Comparison of ENCODE assay signal across 1 cellular context in the genomic region with DNA sequence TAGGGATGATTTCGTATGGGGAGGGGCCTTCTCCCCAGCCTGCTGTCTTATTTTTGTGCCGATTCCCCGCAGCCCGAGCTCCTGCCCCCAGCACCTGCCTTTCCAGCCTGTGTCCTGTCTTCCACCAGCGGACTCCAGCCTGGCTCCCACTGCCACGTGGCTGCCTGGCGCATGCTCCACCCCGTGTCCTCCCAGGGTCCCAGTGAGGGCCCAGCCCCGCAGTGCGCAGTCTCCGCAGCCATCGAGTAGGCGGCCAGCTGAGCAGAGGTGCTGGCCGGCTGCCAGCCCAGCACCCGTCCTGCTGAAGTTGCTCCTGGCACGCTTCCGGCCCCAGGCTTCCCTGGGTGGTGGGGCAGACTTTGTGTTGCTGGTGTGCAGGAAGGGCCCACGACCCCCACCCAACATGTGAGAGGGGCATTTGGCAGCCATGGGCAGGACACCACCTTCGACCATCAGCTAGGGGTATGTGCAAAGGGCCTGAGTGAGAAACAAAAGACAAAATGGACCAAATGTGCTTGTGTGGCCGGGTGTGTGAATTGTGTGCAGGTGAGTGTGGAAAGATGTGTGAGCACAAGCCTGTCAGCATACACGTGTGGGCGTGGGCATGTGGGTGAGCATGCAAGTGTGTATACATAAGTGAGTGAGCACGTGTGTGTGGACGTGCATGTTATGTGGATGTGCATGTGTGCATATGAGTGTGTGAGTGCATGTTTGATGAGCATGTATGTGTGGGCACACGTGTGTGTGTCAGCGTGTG.
TF ChIP-seq lines count a peak whose summit lies in the region.

No MANE protein-coding gene starts in this region.

TF ChIP-seq in HEK293, 187 proteins besides CTCF, POLR2A, EP300 and RAD21 (continued from another document and continues in another):
- TF ChIP-seq ZSCAN5A (tag by site-specific recombination; IDR thresholded peaks at IDR 0.05) = no peak
- TF ChIP-seq ZFP69B (tag by site-specific recombination; IDR thresholded peaks at IDR 0.05) = 0 out of 2 replicates have a peak, but pooled peaks have one; percentile 11
- no peak for TF ChIP-seq PRDM1 (tag by site-specific recombination; IDR thresholded peaks at IDR 0.05)
- TF ChIP-seq, protein P1, sequence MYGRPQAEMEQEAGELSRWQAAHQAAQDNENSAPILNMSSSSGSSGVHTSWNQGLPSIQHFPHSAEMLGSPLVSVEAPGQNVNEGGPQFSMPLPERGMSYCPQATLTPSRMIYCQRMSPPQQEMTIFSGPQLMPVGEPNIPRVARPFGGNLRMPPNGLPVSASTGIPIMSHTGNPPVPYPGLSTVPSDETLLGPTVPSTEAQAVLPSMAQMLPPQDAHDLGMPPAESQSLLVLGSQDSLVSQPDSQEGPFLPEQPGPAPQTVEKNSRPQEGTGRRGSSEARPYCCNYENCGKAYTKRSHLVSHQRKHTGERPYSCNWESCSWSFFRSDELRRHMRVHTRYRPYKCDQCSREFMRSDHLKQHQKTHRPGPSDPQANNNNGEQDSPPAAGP (tag by site-specific recombination; IDR thresholded peaks at IDR 0.05) = no peak
- TF ChIP-seq ZNF174 (tag by site-specific recombination; IDR thresholded peaks at IDR 0.05) = no peak
- peak; percentile 71; the same call in 1 of the 2 replicates for TF ChIP-seq ZBTB17 (tag by site-specific recombination; IDR thresholded peaks at IDR 0.05)
- TF ChIP-seq ZNF140 (tag by site-specific recombination; IDR thresholded peaks at IDR 0.05) = no peak
- TF ChIP-seq ZNF23 (tag by site-specific recombination; IDR thresholded peaks at IDR 0.05; ENCODE audit: borderline replicate concordance) = no peak
- TF ChIP-seq EGR2 (tag by site-specific recombination; IDR thresholded peaks at IDR 0.05; ENCODE audit: low read depth) = peak; percentile 87; the same call in 1 of the 2 replicates
- TF ChIP-seq ZNF626 (tag by site-specific recombination; IDR thresholded peaks at IDR 0.05) = no peak
- peak; percentile 88 for TF ChIP-seq FEZF1 (tag by site-specific recombination; IDR thresholded peaks at IDR 0.05)
- TF ChIP-seq KLF1 (tag by site-specific recombination; IDR thresholded peaks at IDR 0.05) = no peak
- TF ChIP-seq ZNF138 (tag by site-specific recombination; IDR thresholded peaks at IDR 0.05; ENCODE audit: borderline replicate concordance) = no peak
- TF ChIP-seq, protein P2, sequence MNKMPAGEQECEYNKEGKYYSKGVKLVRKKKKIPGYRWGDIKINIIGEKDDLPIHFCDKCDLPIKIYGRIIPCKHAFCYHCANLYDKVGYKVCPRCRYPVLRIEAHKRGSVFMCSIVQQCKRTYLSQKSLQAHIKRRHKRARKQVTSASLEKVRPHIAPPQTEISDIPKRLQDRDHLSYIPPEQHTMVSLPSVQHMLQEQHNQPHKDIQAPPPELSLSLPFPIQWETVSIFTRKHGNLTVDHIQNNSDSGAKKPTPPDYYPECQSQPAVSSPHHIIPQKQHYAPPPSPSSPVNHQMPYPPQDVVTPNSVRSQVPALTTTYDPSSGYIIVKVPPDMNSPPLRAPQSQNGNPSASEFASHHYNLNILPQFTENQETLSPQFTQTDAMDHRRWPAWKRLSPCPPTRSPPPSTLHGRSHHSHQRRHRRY (tag by site-specific recombination; IDR thresholded peaks at IDR 0.05) = 0 out of 2 replicates have a peak, but pooled peaks have one; percentile 22
- TF ChIP-seq ZNF274 (IDR thresholded peaks at IDR 0.05; ENCODE audit: low read length) = no peak
- TF ChIP-seq ZNF274 (tag by site-specific recombination; IDR thresholded peaks at IDR 0.05; ENCODE audit: borderline replicate concordance) = no peak
- TF ChIP-seq ZBTB48 (tag by site-specific recombination; IDR thresholded peaks at IDR 0.05) = no peak
- TF ChIP-seq PATZ1 (tag by site-specific recombination; IDR thresholded peaks at IDR 0.05) = peak; percentile 56
- no peak for TF ChIP-seq ZNF785 (tag by site-specific recombination; IDR thresholded peaks at IDR 0.05)
- 0 out of 2 replicates have a peak, but pooled peaks have one; percentile 43 for TF ChIP-seq ZNF660 (tag by site-specific recombination; IDR thresholded peaks at IDR 0.05)
- no peak for TF ChIP-seq ZNF311 (tag by site-specific recombination; IDR thresholded peaks at IDR 0.05; ENCODE audit: borderline replicate concordance)
- TF ChIP-seq, protein P3, sequence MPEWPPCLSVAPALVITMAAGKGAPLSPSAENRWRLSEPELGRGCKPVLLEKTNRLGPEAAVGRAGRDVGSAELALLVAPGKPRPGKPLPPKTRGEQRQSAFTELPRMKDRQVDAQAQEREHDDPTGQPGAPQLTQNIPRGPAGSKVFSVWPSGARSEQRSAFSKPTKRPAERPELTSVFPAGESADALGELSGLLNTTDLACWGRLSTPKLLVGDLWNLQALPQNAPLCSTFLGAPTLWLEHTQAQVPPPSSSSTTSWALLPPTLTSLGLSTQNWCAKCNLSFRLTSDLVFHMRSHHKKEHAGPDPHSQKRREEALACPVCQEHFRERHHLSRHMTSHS (tag by site-specific recombination; IDR thresholded peaks at IDR 0.05) = no peak
- no peak for TF ChIP-seq ATF2 (tag by site-specific recombination; IDR thresholded peaks at IDR 0.05; ENCODE audit: low read depth)
- TF ChIP-seq HOXA7 (CRISPR knock-in tag; IDR thresholded peaks at IDR 0.05; ENCODE audit: borderline replicate concordance) = no peak
- peak; percentile 32; the same call in 1 of the 2 replicates for TF ChIP-seq SP2 (tag by site-specific recombination; IDR thresholded peaks at IDR 0.05)
- peak; percentile 91 for TF ChIP-seq IKZF3 (tag by site-specific recombination; IDR thresholded peaks at IDR 0.05)
- peak; percentile 99 for TF ChIP-seq ZFHX2 (tag by site-specific recombination; conservative IDR thresholded peaks at IDR 0.05)
- TF ChIP-seq, protein P4, sequence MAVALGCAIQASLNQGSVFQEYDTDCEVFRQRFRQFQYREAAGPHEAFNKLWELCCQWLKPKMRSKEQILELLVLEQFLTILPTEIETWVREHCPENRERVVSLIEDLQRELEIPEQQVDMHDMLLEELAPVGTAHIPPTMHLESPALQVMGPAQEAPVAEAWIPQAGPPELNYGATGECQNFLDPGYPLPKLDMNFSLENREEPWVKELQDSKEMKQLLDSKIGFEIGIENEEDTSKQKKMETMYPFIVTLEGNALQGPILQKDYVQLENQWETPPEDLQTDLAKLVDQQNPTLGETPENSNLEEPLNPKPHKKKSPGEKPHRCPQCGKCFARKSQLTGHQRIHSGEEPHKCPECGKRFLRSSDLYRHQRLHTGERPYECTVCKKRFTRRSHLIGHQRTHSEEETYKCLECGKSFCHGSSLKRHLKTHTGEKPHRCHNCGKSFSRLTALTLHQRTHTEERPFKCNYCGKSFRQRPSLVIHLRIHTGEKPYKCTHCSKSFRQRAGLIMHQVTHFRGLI (tag by site-specific recombination; IDR thresholded peaks at IDR 0.05) = no peak
- TF ChIP-seq, protein P5, sequence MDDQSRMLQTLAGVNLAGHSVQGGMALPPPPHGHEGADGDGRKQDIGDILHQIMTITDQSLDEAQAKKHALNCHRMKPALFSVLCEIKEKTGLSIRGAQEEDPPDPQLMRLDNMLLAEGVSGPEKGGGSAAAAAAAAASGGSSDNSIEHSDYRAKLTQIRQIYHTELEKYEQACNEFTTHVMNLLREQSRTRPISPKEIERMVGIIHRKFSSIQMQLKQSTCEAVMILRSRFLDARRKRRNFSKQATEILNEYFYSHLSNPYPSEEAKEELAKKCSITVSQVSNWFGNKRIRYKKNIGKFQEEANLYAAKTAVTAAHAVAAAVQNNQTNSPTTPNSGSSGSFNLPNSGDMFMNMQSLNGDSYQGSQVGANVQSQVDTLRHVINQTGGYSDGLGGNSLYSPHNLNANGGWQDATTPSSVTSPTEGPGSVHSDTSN (CRISPR knock-in tag; IDR thresholded peaks at IDR 0.05) = no peak; the same call in 1 of the 2 replicates
- TF ChIP-seq MZF1 (tag by site-specific recombination; IDR thresholded peaks at IDR 0.05; ENCODE audit: borderline replicate concordance) = no peak
- peak; percentile 89 for TF ChIP-seq ZIC2 (tag by site-specific recombination; IDR thresholded peaks at IDR 0.05)
- 0 out of 2 replicates have a peak, but pooled peaks have one; percentile 22 for TF ChIP-seq ZNF610 (tag by site-specific recombination; IDR thresholded peaks at IDR 0.05; ENCODE audit: borderline replicate concordance)
- TF ChIP-seq RBAK (tag by site-specific recombination; IDR thresholded peaks at IDR 0.05) = no peak
- TF ChIP-seq YY1 (tag by site-specific recombination; IDR thresholded peaks at IDR 0.05) = no peak
- TF ChIP-seq ZBTB44 (tag by site-specific recombination; IDR thresholded peaks at IDR 0.05) = 0 out of 2 replicates have a peak, but pooled peaks have one; percentile 39
- no peak for TF ChIP-seq ZEB2 (tag by site-specific recombination; IDR thresholded peaks at IDR 0.05)
- TF ChIP-seq GFI1B (tag by site-specific recombination; IDR thresholded peaks at IDR 0.05) = no peak
- 0 out of 2 replicates have a peak, but pooled peaks have one; percentile 7 for TF ChIP-seq YY2 (tag by site-specific recombination; IDR thresholded peaks at IDR 0.05)
- TF ChIP-seq OSR2 (tag by site-specific recombination; IDR thresholded peaks at IDR 0.05) = peak; percentile 93
- no peak for TF ChIP-seq ZNF394 (tag by site-specific recombination; IDR thresholded peaks at IDR 0.05; ENCODE audit: borderline replicate concordance)
- TF ChIP-seq ZXDB (tag by site-specific recombination; IDR thresholded peaks at IDR 0.05) = peak; percentile 34; the same call in 1 of the 2 replicates
- TF ChIP-seq HOXC10 (CRISPR knock-in tag; IDR thresholded peaks at IDR 0.05) = no peak
- no peak for TF ChIP-seq ZNF747 (tag by site-specific recombination; IDR thresholded peaks at IDR 0.05)
- TF ChIP-seq SP7 (tag by site-specific recombination; IDR thresholded peaks at IDR 0.05) = peak; percentile 30; the same call in 1 of the 2 replicates
- no peak for TF ChIP-seq ZNF843 (tag by site-specific recombination; IDR thresholded peaks at IDR 0.05)
- peak; percentile 38; the same call in 1 of the 2 replicates for TF ChIP-seq ZNF76 (tag by site-specific recombination; IDR thresholded peaks at IDR 0.05; ENCODE audit: borderline replicate concordance, low read depth)
- TF ChIP-seq, protein P6, sequence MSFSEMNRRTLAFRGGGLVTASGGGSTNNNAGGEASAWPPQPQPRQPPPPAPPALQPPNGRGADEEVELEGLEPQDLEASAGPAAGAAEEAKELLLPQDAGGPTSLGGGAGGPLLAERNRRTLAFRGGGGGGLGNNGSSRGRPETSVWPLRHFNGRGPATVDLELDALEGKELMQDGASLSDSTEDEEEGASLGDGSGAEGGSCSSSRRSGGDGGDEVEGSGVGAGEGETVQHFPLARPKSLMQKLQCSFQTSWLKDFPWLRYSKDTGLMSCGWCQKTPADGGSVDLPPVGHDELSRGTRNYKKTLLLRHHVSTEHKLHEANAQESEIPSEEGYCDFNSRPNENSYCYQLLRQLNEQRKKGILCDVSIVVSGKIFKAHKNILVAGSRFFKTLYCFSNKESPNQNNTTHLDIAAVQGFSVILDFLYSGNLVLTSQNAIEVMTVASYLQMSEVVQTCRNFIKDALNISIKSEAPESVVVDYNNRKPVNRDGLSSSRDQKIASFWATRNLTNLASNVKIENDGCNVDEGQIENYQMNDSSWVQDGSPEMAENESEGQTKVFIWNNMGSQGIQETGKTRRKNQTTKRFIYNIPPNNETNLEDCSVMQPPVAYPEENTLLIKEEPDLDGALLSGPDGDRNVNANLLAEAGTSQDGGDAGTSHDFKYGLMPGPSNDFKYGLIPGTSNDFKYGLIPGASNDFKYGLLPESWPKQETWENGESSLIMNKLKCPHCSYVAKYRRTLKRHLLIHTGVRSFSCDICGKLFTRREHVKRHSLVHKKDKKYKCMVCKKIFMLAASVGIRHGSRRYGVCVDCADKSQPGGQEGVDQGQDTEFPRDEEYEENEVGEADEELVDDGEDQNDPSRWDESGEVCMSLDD (tag by site-specific recombination; IDR thresholded peaks at IDR 0.05) = no peak
- TF ChIP-seq TCF7L2 (IDR thresholded peaks at IDR 0.05; ENCODE audit: borderline replicate concordance, low read depth, low read length) = no peak
